18 cellular contexts compared by ENCODE assay signal in genomic region chr21:44050276-44050675, GRCh38.
DNase-seq lines count a peak whose midpoint lies in the region; ATAC-seq and TF ChIP-seq lines count a peak whose summit lies in the region.
"Had no signal": no experiment of that assay in that cellular context is flagged by ENCODE, and none has a peak within 500 bp of the region (broad histone marks: within the 10 kb centered on the region; RNA-seq: fewer than 3 reads in every experiment).

No MANE protein-coding gene starts in this region.

- H3K4me1 Mint-ChIP-seq in memory B cell: peaks cover 22% of the 10 kb centered on the region
- peaks cover 28% of the 10 kb centered on the region for H3K4me1 Mint-ChIP-seq in stimulated activated memory B cell treated with anti-CD40 and anti-IgM and Interleukin-4, amounts not matched to agents 10 μg/mL and 1 μg/mL and 100 μg/mL, for 72 hours

- H3K9me3 Mint-ChIP-seq in memory B cell: no peaks in the 10 kb centered on the region
- no peaks in the 10 kb centered on the region for H3K9me3 Mint-ChIP-seq in stimulated activated memory B cell treated with anti-CD40 and anti-IgM and Interleukin-4, amounts not matched to agents 10 μg/mL and 1 μg/mL and 100 μg/mL, for 72 hours

- no peak overlapping the region for H3K4me3 Mint-ChIP-seq in memory B cell
- H3K4me3 Mint-ChIP-seq in stimulated activated memory B cell treated with anti-CD40 and anti-IgM and Interleukin-4, amounts not matched to agents 10 μg/mL and 1 μg/mL and 100 μg/mL, for 72 hours: no peak overlapping the region

- H3K27me3 Mint-ChIP-seq in memory B cell: no peaks in the 10 kb centered on the region
- H3K27me3 Mint-ChIP-seq in stimulated activated memory B cell treated with anti-CD40 and anti-IgM and Interleukin-4, amounts not matched to agents 10 μg/mL and 1 μg/mL and 100 μg/mL, for 72 hours: no peaks in the 10 kb centered on the region

- H3K27ac Mint-ChIP-seq in memory B cell: peak overlapping the region; percentile 65
- H3K27ac Mint-ChIP-seq in stimulated activated memory B cell treated with anti-CD40 and anti-IgM and Interleukin-4, amounts not matched to agents 10 μg/mL and 1 μg/mL and 100 μg/mL, for 72 hours: peak overlapping the region; percentile 6

- H3K36me3 Mint-ChIP-seq in memory B cell: peaks cover 28% of the 10 kb centered on the region
- H3K36me3 Mint-ChIP-seq in stimulated activated memory B cell treated with anti-CD40 and anti-IgM and Interleukin-4, amounts not matched to agents 10 μg/mL and 1 μg/mL and 100 μg/mL, for 72 hours: peaks cover 53% of the 10 kb centered on the region

- DNase-seq in NCI-H2029 (lab: John Stamatoyannopoulos, UW): peak; percentile 4
- no peak for DNase-seq in NCI-H2029 treated with DMSO at 0.1 percent for 48 hours (lab: John Stamatoyannopoulos, UW)
- peak; percentile 9 for DNase-seq in choroid plexus epithelial cell (ENCODE audit: low read depth)
- DNase-seq in memory B cell (ENCODE audit: low spot score in 2 of 2): no peak
- DNase-seq in NCI-H2171 treated with DMSO at 0.1 percent for 48 hours (lab: John Stamatoyannopoulos, UW): no peak
- DNase-seq: activated CD4-positive, alpha-beta T cell treated with anti-CD3 and anti-CD28 coated beads for 48 hours; activated naive CD4-positive, alpha-beta T cell treated with anti-CD3 and anti-CD28 coated beads, Interleukin-2, amount 50 U/mL, for 16 hours; BE2C; GDM1; HCEC 1CT; left colon; NCI-H1417; NCI-H526 treated with DMSO at 0.1 percent for 48 hours; stimulated activated naive CD8-positive, alpha-beta T cell treated with anti-CD3 and anti-CD28 coated beads, Interleukin-15, Interleukin-2, amounts not matched to agents 100 U/mL and 50 U/mL, for 24 hours had no signal

- no peak for TF ChIP-seq CTCF in choroid plexus epithelial cell (conservative IDR thresholded peaks at IDR 0.05; ENCODE audit: low read depth, low read length)

- no peak overlapping the region for H3K4me3 ChIP-seq in choroid plexus epithelial cell (ENCODE audit: low read depth, low read length)
- H3K4me3 ChIP-seq: pancreas had no signal

- ATAC-seq in memory B cell (ENCODE audit: low read depth) (no peak), GM18873 (IDR thresholded peaks at IDR 0.05; ENCODE audit: low FRiP score, unreplicated experiment) (no peak), GM18498 (IDR thresholded peaks at IDR 0.05; ENCODE audit: unreplicated experiment) (no peak)
- no peak for ATAC-seq in stimulated activated memory B cell treated with anti-CD40 and anti-IgM and Interleukin-4, amounts not matched to agents 10 μg/mL and 1 μg/mL and 100 μg/mL, for 72 hours
- ATAC-seq: left colon; pancreas; stimulated activated naive CD8-positive, alpha-beta T cell treated with anti-CD3 and anti-CD28 coated beads, Interleukin-15, Interleukin-2, amounts not matched to agents 100 U/mL and 50 U/mL, for 24 hours had no signal

Comparison
In these comparisons a context has a peak if more than half of its experiments do, and no peak if none do; other contexts are left out.
1. DNase-seq: peak in NCI-H2029 (single experiment) and choroid plexus epithelial cell (single experiment); none in NCI-H2029 treated with DMSO at 0.1 percent for 48 hours (single experiment), memory B cell (0 of 2) and NCI-H2171 treated with DMSO at 0.1 percent for 48 hours (single experiment).